Comparison of ENCODE assay signal across 8 cellular contexts in genomic region chr1:2300004-2300771, GRCh38.
DNase-seq lines count a peak whose midpoint lies in the region; ATAC-seq and TF ChIP-seq lines count a peak whose summit lies in the region.

No MANE protein-coding gene starts in this region.

- 89 to 91% methylated on average over 23 to 32 of the region's 32 CpGs for WGBS in endodermal cell (ENCODE audit: insufficient coverage in 1 of 2, insufficient read length in 1 of 2), 2 experiments

- CTCF ChIA-PET in activated CD4-positive, alpha-beta T cell treated with anti-CD3 and anti-CD28 coated beads, Interleukin-2, amount 10 ng/mL, durations not matched to agents 7 days and 5 days (lab: Charles Lee), result interaction anchor here (0.8 to 3.1 kb wide), 7 partner anchors 9 to 105 kb away, joined by 3 to 21 read pairs (median 6); partner anchors contain the start of gene FAAP20

- peaks cover 70% of the 10 kb centered on the region for H3K4me1 Mint-ChIP-seq in activated CD4-positive, alpha-beta T cell treated with anti-CD3 and anti-CD28 coated beads, Interleukin-2, amount 10 ng/mL, durations not matched to agents 7 days and 5 days
- H3K4me1 Mint-ChIP-seq in endodermal cell, result no peaks in the 10 kb centered on the region

- H3K4me1 ChIP-seq in endodermal cell (ENCODE audit: control insufficient read depth, insufficient read depth, low read length), result no peaks in the 10 kb centered on the region

- TF ChIP-seq CTCF in endodermal cell (conservative IDR thresholded peaks at IDR 0.05), result no peak

- H3K9me3 ChIP-seq in endodermal cell (ENCODE audit: control insufficient read depth, low read length), result no peaks in the 10 kb centered on the region

- H3K9ac ChIP-seq in endodermal cell (ENCODE audit: extremely low read depth, low read length, poor library complexity, severe bottlenecking), result no peak overlapping the region

- peaks cover 15% of the 10 kb centered on the region for H3K36me3 ChIP-seq in endodermal cell (ENCODE audit: control insufficient read depth, insufficient read depth, low read length)

- peak overlapping the region; percentile 98 for H3K27ac Mint-ChIP-seq in activated CD4-positive, alpha-beta T cell treated with anti-CD3 and anti-CD28 coated beads, Interleukin-2, amount 10 ng/mL, durations not matched to agents 7 days and 5 days
- no peak overlapping the region for H3K27ac Mint-ChIP-seq in endodermal cell

- peak overlapping the region; percentile 75 for H3K4me3 Mint-ChIP-seq in activated CD4-positive, alpha-beta T cell treated with anti-CD3 and anti-CD28 coated beads, Interleukin-2, amount 10 ng/mL, durations not matched to agents 7 days and 5 days
- no peak overlapping the region for H3K4me3 Mint-ChIP-seq in endodermal cell

- H3K27me3 Mint-ChIP-seq in activated CD4-positive, alpha-beta T cell treated with anti-CD3 and anti-CD28 coated beads, Interleukin-2, amount 10 ng/mL, durations not matched to agents 7 days and 5 days, result no peaks in the 10 kb centered on the region
- H3K27me3 Mint-ChIP-seq in endodermal cell (ENCODE audit: insufficient read depth), result no peaks in the 10 kb centered on the region

- POLR2A ChIA-PET in activated CD4-positive, alpha-beta T cell treated with anti-CD3 and anti-CD28 coated beads, Interleukin-2, amount 10 ng/mL, durations not matched to agents 7 days and 5 days (lab: Charles Lee), result interaction anchor here (0.9 kb wide), 1 partner anchor 8 kb away, joined by 4 read pairs; no protein-coding TSS in a partner anchor

- DNase-seq in GM19240 (ENCODE audit: insufficient read length, low spot score) (peak; percentile 94), endodermal cell (no peak), COR-L47 (lab: John Stamatoyannopoulos, UW) (no peak), anterior cingulate cortex (lab: John Stamatoyannopoulos, UW) (no peak), NCI-H2196 treated with DMSO at 0.1 percent for 48 hours (lab: John Stamatoyannopoulos, UW; ENCODE audit: unreplicated experiment) (no peak)
- peak; percentile 81 for DNase-seq in activated CD4-positive, alpha-beta T cell treated with anti-CD3 and anti-CD28 coated beads, Interleukin-2, amount 10 ng/mL, durations not matched to agents 7 days and 5 days
- DNase-seq in stimulated activated CD4-positive, alpha-beta T cell treated with anti-CD3 and anti-CD28 coated beads, Interleukin-1b, Interleukin-23, amount 100 ng/mL, for 1 hour (ENCODE audit: low read depth in 2 of 2), result peak; percentile 37 to 50

- H3K27ac ChIP-seq in endodermal cell (ENCODE audit: low read depth, low read length), result peak overlapping the region; percentile 60

- peaks cover 17% of the 10 kb centered on the region for H3K36me3 Mint-ChIP-seq in activated CD4-positive, alpha-beta T cell treated with anti-CD3 and anti-CD28 coated beads, Interleukin-2, amount 10 ng/mL, durations not matched to agents 7 days and 5 days (ENCODE audit: low read depth)
- H3K36me3 Mint-ChIP-seq in endodermal cell (ENCODE audit: low read depth), result peaks cover 28% of the 10 kb centered on the region

- no peaks in the 10 kb centered on the region for H3K9me3 Mint-ChIP-seq in activated CD4-positive, alpha-beta T cell treated with anti-CD3 and anti-CD28 coated beads, Interleukin-2, amount 10 ng/mL, durations not matched to agents 7 days and 5 days
- no peaks in the 10 kb centered on the region for H3K9me3 Mint-ChIP-seq in endodermal cell

- ATAC-seq in HG03159 (IDR thresholded peaks at IDR 0.05; ENCODE audit: unreplicated experiment), result peak; percentile 76

- no peaks in the 10 kb centered on the region for H3K27me3 ChIP-seq in endodermal cell (ENCODE audit: control insufficient read depth, insufficient read depth, low read length, poor library complexity, severe bottlenecking)

- H3K4me3 ChIP-seq in endodermal cell (ENCODE audit: low read length), result no peak overlapping the region

Comparison
In these comparisons a context has a peak if more than half of its experiments do, and no peak if none do; other contexts are left out.
1. DNase-seq: peak in GM19240 (single experiment), activated CD4-positive, alpha-beta T cell treated with anti-CD3 and anti-CD28 coated beads, Interleukin-2, amount 10 ng/mL, durations not matched to agents 7 days and 5 days (single experiment) and stimulated activated CD4-positive, alpha-beta T cell treated with anti-CD3 and anti-CD28 coated beads, Interleukin-1b, Interleukin-23, amount 100 ng/mL, for 1 hour (2 of 2); none in endodermal cell (single experiment), COR-L47 (single experiment), anterior cingulate cortex (0 of 58) and NCI-H2196 treated with DMSO at 0.1 percent for 48 hours (single experiment).